Comparison of ENCODE assay signal across 9 cellular contexts in genomic region chr2:54568876-54569298, GRCh38.
DNase-seq lines count a peak whose midpoint lies in the region; ATAC-seq and TF ChIP-seq lines count a peak whose summit lies in the region.
"Had no signal": no experiment of that assay in that cellular context is flagged by ENCODE, and none has a peak within 500 bp of the region (broad histone marks: within the 10 kb centered on the region; RNA-seq: fewer than 3 reads in every experiment).

No MANE protein-coding gene starts in this region.

- intact Hi-C loops in activated T-helper 1 cell treated with anti-CD3 and anti-CD28 coated beads, Interleukin-12 subunit alpha, Interleukin-12 subunit beta, Interleukin-2, Interleukin-4 antibody, amounts not matched to agents 30 ng/mL and 10 ng/mL and 1 ng/mL, durations not matched to agents 14 hours and 24 hours and 36 hours (cut with micrococcal nuclease) = no loop called here

- peak overlapping the region; percentile 92 for H3K27ac Mint-ChIP-seq in activated T-helper 1 cell treated with anti-CD3 and anti-CD28 coated beads, Interleukin-12 subunit alpha, Interleukin-12 subunit beta, Interleukin-2, Interleukin-4 antibody, amounts not matched to agents 30 ng/mL and 10 ng/mL and 1 ng/mL, durations not matched to agents 14 hours and 24 hours and 36 hours

- peaks cover 47% of the 10 kb centered on the region for H3K4me1 ChIP-seq in osteoblast (ENCODE audit: insufficient read depth, low read length)

- DNase-seq in activated T-helper 1 cell treated with anti-CD3 and anti-CD28 coated beads, Interleukin-12 subunit alpha, Interleukin-12 subunit beta, Interleukin-2, Interleukin-4 antibody, amounts not matched to agents 30 ng/mL and 10 ng/mL and 1 ng/mL, durations not matched to agents 14 hours and 24 hours and 36 hours (ENCODE audit: low spot score) = no peak
- no peak for DNase-seq in osteoblast (ENCODE audit: insufficient read length, low spot score, missing footprints)
- DNase-seq in HT-29 (ENCODE audit: low spot score) = no peak
- no peak for DNase-seq in activated gamma-delta T cell (lab: John Stamatoyannopoulos, UW)
- no peak for DNase-seq in hippocampal formation (lab: John Stamatoyannopoulos, UW)
- DNase-seq: hypothalamus had no signal

- H3K27ac ChIP-seq in osteoblast (ENCODE audit: low read depth, low read length) = peak overlapping the region; percentile 99
- H3K27ac ChIP-seq: thoracic aorta had no signal

- H3K36me3 ChIP-seq in osteoblast (ENCODE audit: insufficient read depth, low read length) = no peaks in the 10 kb centered on the region
- H3K36me3 ChIP-seq: thoracic aorta had no signal

- no peak for TF ChIP-seq CTCF in osteoblast (IDR thresholded peaks at IDR 0.05; ENCODE audit: extremely low read depth, low read depth, low read length)

- no peak overlapping the region for H2AFZ ChIP-seq in osteoblast (ENCODE audit: low read length)

- H3K9me3 Mint-ChIP-seq in activated T-helper 1 cell treated with anti-CD3 and anti-CD28 coated beads, Interleukin-12 subunit alpha, Interleukin-12 subunit beta, Interleukin-2, Interleukin-4 antibody, amounts not matched to agents 30 ng/mL and 10 ng/mL and 1 ng/mL, durations not matched to agents 14 hours and 24 hours and 36 hours = no peaks in the 10 kb centered on the region

- H3K4me2 ChIP-seq in osteoblast (ENCODE audit: insufficient read depth, low read length) = no peak overlapping the region

- no peaks in the 10 kb centered on the region for H4K20me1 ChIP-seq in osteoblast (ENCODE audit: insufficient read depth, low read length)

- H3K4me1 Mint-ChIP-seq in activated T-helper 1 cell treated with anti-CD3 and anti-CD28 coated beads, Interleukin-12 subunit alpha, Interleukin-12 subunit beta, Interleukin-2, Interleukin-4 antibody, amounts not matched to agents 30 ng/mL and 10 ng/mL and 1 ng/mL, durations not matched to agents 14 hours and 24 hours and 36 hours (ENCODE audit: low read depth) = peaks cover 91% of the 10 kb centered on the region

- no peak overlapping the region for H3K4me3 ChIP-seq in osteoblast (ENCODE audit: insufficient read depth, low read length)
- H3K4me3 ChIP-seq: thoracic aorta had no signal

- no peaks in the 10 kb centered on the region for H3K27me3 ChIP-seq in osteoblast (ENCODE audit: insufficient read depth, low read length)

- H3K9me3 ChIP-seq in osteoblast (ENCODE audit: low read depth, low read length) = no peaks in the 10 kb centered on the region
- H3K9me3 ChIP-seq: thoracic aorta had no signal

- ATAC-seq in GM18870 (IDR thresholded peaks at IDR 0.05; ENCODE audit: unreplicated experiment) (peak; percentile 33), HG02763 (IDR thresholded peaks at IDR 0.05; ENCODE audit: unreplicated experiment) (peak; percentile 24)

- peaks cover 2% of the 10 kb centered on the region for H3K27me3 Mint-ChIP-seq in activated T-helper 1 cell treated with anti-CD3 and anti-CD28 coated beads, Interleukin-12 subunit alpha, Interleukin-12 subunit beta, Interleukin-2, Interleukin-4 antibody, amounts not matched to agents 30 ng/mL and 10 ng/mL and 1 ng/mL, durations not matched to agents 14 hours and 24 hours and 36 hours (ENCODE audit: insufficient read depth)

- H3K4me3 Mint-ChIP-seq in activated T-helper 1 cell treated with anti-CD3 and anti-CD28 coated beads, Interleukin-12 subunit alpha, Interleukin-12 subunit beta, Interleukin-2, Interleukin-4 antibody, amounts not matched to agents 30 ng/mL and 10 ng/mL and 1 ng/mL, durations not matched to agents 14 hours and 24 hours and 36 hours = peak overlapping the region; percentile 82

- peaks cover 15% of the 10 kb centered on the region for H3K36me3 Mint-ChIP-seq in activated T-helper 1 cell treated with anti-CD3 and anti-CD28 coated beads, Interleukin-12 subunit alpha, Interleukin-12 subunit beta, Interleukin-2, Interleukin-4 antibody, amounts not matched to agents 30 ng/mL and 10 ng/mL and 1 ng/mL, durations not matched to agents 14 hours and 24 hours and 36 hours (ENCODE audit: low read depth)

- peaks cover 78% of the 10 kb centered on the region for H3K79me2 ChIP-seq in osteoblast (ENCODE audit: insufficient read depth, low read length)
